ENCODE assay signal across 8 cellular contexts in the genomic region with DNA sequence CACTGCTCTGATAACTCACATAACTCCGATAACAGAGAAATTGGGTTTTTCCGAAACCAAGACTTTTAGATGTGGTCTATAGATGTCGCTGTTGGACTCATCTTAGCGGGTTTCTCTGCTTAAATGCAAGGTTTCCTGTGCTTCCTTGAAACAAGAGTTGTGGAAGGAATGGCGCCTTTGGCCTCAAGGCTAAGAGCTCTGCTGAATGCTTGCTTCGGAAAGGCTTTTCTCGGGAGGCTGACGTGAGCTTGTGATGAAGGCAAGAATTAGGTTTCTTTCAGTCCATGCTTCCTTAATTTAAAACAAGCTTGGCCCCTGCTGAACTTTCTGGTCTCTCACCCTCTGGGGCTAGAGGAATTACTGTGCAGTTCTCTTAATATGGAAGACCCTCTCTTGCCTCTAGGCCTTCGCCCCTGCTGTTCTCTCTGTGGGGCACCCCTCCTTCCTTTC.
DNase-seq lines count a peak whose midpoint lies in the region; ATAC-seq and TF ChIP-seq lines count a peak whose summit lies in the region.

No MANE protein-coding gene starts in this region.

- H3K27ac ChIP-seq in DND-41 (ENCODE audit: low read length) (no peak overlapping the region), HEK293 (ENCODE audit: extremely low read depth, low read depth, low read length) (no peak overlapping the region), adrenal gland (no peak overlapping the region), hepatocyte (no peak overlapping the region)

- H3K4me3 ChIP-seq in DND-41 (ENCODE audit: low read depth in 1 of 2, low read length in 2 of 2), result no peak overlapping the region
- H3K4me3 ChIP-seq in HEK293 (ENCODE audit: low read depth, low read length), result no peak overlapping the region
- H3K4me3 ChIP-seq in adrenal gland, result no peak overlapping the region
- H3K4me3 ChIP-seq in hepatocyte, result no peak overlapping the region

- DNase-seq in DND-41 (peak; percentile 7), NCI-H2171 treated with DMSO at 0.1 percent for 48 hours (lab: John Stamatoyannopoulos, UW) (peak; percentile 75), adrenal gland (peak in 6 of 7 donors; percentile 27 to 50 (median 33)), hepatocyte (ENCODE audit: low spot score) (peak; percentile 88)
- no peak for DNase-seq in stimulated activated naive B cell treated with anti-CD40 and anti-IgM and Interleukin-4, amounts not matched to agents 10 μg/mL and 1 μg/mL and 100 μg/mL, for 72 hours
- DNase-seq in activated CD8-positive, alpha-beta memory T cell treated with anti-CD3 and anti-CD28 coated beads, Interleukin-2, amount 10 ng/mL, durations not matched to agents 7 days and 5 days, result no peak
- DNase-seq in stimulated activated CD8-positive, alpha-beta memory T cell treated with anti-CD3 and anti-CD28 coated beads, Interleukin-4, amount 100 ng/mL, for 48 hours, result no peak

- CTCF ChIA-PET in HEK293 (lab: Yijun Ruan, JAX), result interaction anchor here (0.5 to 5.0 kb wide), 115 partner anchors 9 to 983 kb away, joined by 3 to 66 read pairs (median 4); a partner anchor contains a TSS
- CTCF ChIA-PET in activated CD8-positive, alpha-beta memory T cell treated with anti-CD3 and anti-CD28 coated beads, Interleukin-2, amount 10 ng/mL, durations not matched to agents 7 days and 5 days (lab: Charles Lee), result interaction anchor here (0.6 to 2.9 kb wide), 15 partner anchors 11 to 626 kb away, joined by 3 to 20 read pairs (median 4); no protein-coding TSS in a partner anchor

- H3K9ac ChIP-seq in DND-41 (ENCODE audit: low read depth, low read length), result no peak overlapping the region

- no peaks in the 10 kb centered on the region for H3K9me2 ChIP-seq in hepatocyte (replicated peaks; ENCODE audit: insufficient read depth)

- H3K4me3 Mint-ChIP-seq in stimulated activated naive B cell treated with anti-CD40 and anti-IgM and Interleukin-4, amounts not matched to agents 10 μg/mL and 1 μg/mL and 100 μg/mL, for 72 hours, result no peak overlapping the region
- no peak overlapping the region for H3K4me3 Mint-ChIP-seq in activated CD8-positive, alpha-beta memory T cell treated with anti-CD3 and anti-CD28 coated beads, Interleukin-2, amount 10 ng/mL, durations not matched to agents 7 days and 5 days

- intact Hi-C loops in adrenal gland (cut with DNase I), result loop anchor here in 1 of 2 donors (5.0 kb wide), 2 partner anchors 351 to 626 kb away; no protein-coding TSS in a partner anchor

- no peaks in the 10 kb centered on the region for H3K36me3 Mint-ChIP-seq in stimulated activated naive B cell treated with anti-CD40 and anti-IgM and Interleukin-4, amounts not matched to agents 10 μg/mL and 1 μg/mL and 100 μg/mL, for 72 hours
- H3K36me3 Mint-ChIP-seq in activated CD8-positive, alpha-beta memory T cell treated with anti-CD3 and anti-CD28 coated beads, Interleukin-2, amount 10 ng/mL, durations not matched to agents 7 days and 5 days, result no peaks in the 10 kb centered on the region

- no peaks in the 10 kb centered on the region for H3K4me1 Mint-ChIP-seq in stimulated activated naive B cell treated with anti-CD40 and anti-IgM and Interleukin-4, amounts not matched to agents 10 μg/mL and 1 μg/mL and 100 μg/mL, for 72 hours
- no peaks in the 10 kb centered on the region for H3K4me1 Mint-ChIP-seq in activated CD8-positive, alpha-beta memory T cell treated with anti-CD3 and anti-CD28 coated beads, Interleukin-2, amount 10 ng/mL, durations not matched to agents 7 days and 5 days

- H3K27ac Mint-ChIP-seq in stimulated activated naive B cell treated with anti-CD40 and anti-IgM and Interleukin-4, amounts not matched to agents 10 μg/mL and 1 μg/mL and 100 μg/mL, for 72 hours, result no peak overlapping the region
- no peak overlapping the region for H3K27ac Mint-ChIP-seq in activated CD8-positive, alpha-beta memory T cell treated with anti-CD3 and anti-CD28 coated beads, Interleukin-2, amount 10 ng/mL, durations not matched to agents 7 days and 5 days

- WGBS in adrenal gland, 4 donors, result 8 to 16% (median 12%) methylated on average over 9 of the region's 9 CpGs
- 11% methylated on average over 9 of the region's 9 CpGs for WGBS in hepatocyte (ENCODE audit: low lambda C conversion rate, missing lambda C conversion rate)

- TF ChIP-seq POLR2A in adrenal gland (IDR thresholded peaks at IDR 0.05), result no peak

- H3K79me2 ChIP-seq in DND-41 (ENCODE audit: insufficient read depth, low read length), result no peaks in the 10 kb centered on the region
- H3K79me2 ChIP-seq in hepatocyte, result no peaks in the 10 kb centered on the region

- H3K9me3 ChIP-seq in DND-41 (ENCODE audit: insufficient read depth, low read length, severe bottlenecking) (no peaks in the 10 kb centered on the region), HEK293 (ENCODE audit: control insufficient read depth, insufficient read depth, low read depth, low read length) (no peaks in the 10 kb centered on the region), adrenal gland (replicated peaks in 1 of 3) (no peaks in the 10 kb centered on the region), hepatocyte (ENCODE audit: low read depth) (no peaks in the 10 kb centered on the region)

- H3K4me1 ChIP-seq in DND-41 (ENCODE audit: insufficient read depth, low read length) (no peaks in the 10 kb centered on the region), HEK293 (ENCODE audit: control insufficient read depth, insufficient read depth, low read length) (no peaks in the 10 kb centered on the region), adrenal gland (replicated peaks in 1 of 2) (peaks cover 0 to 4% of the 10 kb centered on the region in 2 donors), hepatocyte (ENCODE audit: insufficient read depth) (no peaks in the 10 kb centered on the region)

- ATAC-seq in DND-41 (ENCODE audit: insufficient read depth, low read depth), result peak; percentile 48; the same call in 1 of the 3 replicates
- ATAC-seq in stimulated activated naive B cell treated with anti-CD40 and anti-IgM and Interleukin-4, amounts not matched to agents 10 μg/mL and 1 μg/mL and 100 μg/mL, for 72 hours (replicated peaks), result peak; percentile 23 to 39
- ATAC-seq in activated CD8-positive, alpha-beta memory T cell treated with anti-CD3 and anti-CD28 coated beads, Interleukin-2, amount 10 ng/mL, durations not matched to agents 7 days and 5 days, result no peak

- H3K9me3 Mint-ChIP-seq in stimulated activated naive B cell treated with anti-CD40 and anti-IgM and Interleukin-4, amounts not matched to agents 10 μg/mL and 1 μg/mL and 100 μg/mL, for 72 hours, result peaks cover 0 to 3% of the 10 kb centered on the region in 2 donors
- H3K9me3 Mint-ChIP-seq in activated CD8-positive, alpha-beta memory T cell treated with anti-CD3 and anti-CD28 coated beads, Interleukin-2, amount 10 ng/mL, durations not matched to agents 7 days and 5 days (ENCODE audit: low read depth), result no peaks in the 10 kb centered on the region

- H2AFZ ChIP-seq in DND-41 (ENCODE audit: low read depth, low read length), result peak overlapping the region; percentile 34; the same call in 1 of the 2 replicates
- H2AFZ ChIP-seq in hepatocyte, result peak overlapping the region; percentile 23

- H3K4me2 ChIP-seq in DND-41 (ENCODE audit: insufficient read depth, low read length) (no peak overlapping the region), hepatocyte (no peak overlapping the region)

- peak; percentile 73 for TF ChIP-seq CTCF in DND-41 (IDR thresholded peaks at IDR 0.05; ENCODE audit: borderline replicate concordance, extremely low read depth, low read length, poor library complexity, severe bottlenecking)
- TF ChIP-seq CTCF in HEK293 (tag by site-specific recombination; IDR thresholded peaks at IDR 0.05), result peak; percentile 87
- TF ChIP-seq CTCF in adrenal gland (IDR thresholded peaks at IDR 0.05), result peak; percentile 49 to 74 (median 66)
- TF ChIP-seq CTCF in hepatocyte (IDR thresholded peaks at IDR 0.05; ENCODE audit: poor library complexity), result peak; percentile 85

- H3K27me3 ChIP-seq in DND-41 (ENCODE audit: insufficient read depth, low read length, poor library complexity) (peaks cover 3% of the 10 kb centered on the region), adrenal gland (no peaks in the 10 kb centered on the region), hepatocyte (no peaks in the 10 kb centered on the region)

- H3K36me3 ChIP-seq in DND-41 (ENCODE audit: insufficient read depth, low read length) (no peaks in the 10 kb centered on the region), HEK293 (ENCODE audit: control insufficient read depth in 2 of 2, insufficient read depth in 1 of 2, low read length in 2 of 2) (no peaks in the 10 kb centered on the region), adrenal gland (replicated peaks in 1 of 2) (no peaks in the 10 kb centered on the region), hepatocyte (replicated peaks; ENCODE audit: insufficient read depth, low read depth) (no peaks in the 10 kb centered on the region)

- H4K20me1 ChIP-seq in DND-41 (ENCODE audit: insufficient read depth, low read length) (no peaks in the 10 kb centered on the region), hepatocyte (ENCODE audit: insufficient read depth, poor library complexity, severe bottlenecking) (no peaks in the 10 kb centered on the region)

- H3K27me3 Mint-ChIP-seq in stimulated activated naive B cell treated with anti-CD40 and anti-IgM and Interleukin-4, amounts not matched to agents 10 μg/mL and 1 μg/mL and 100 μg/mL, for 72 hours, result peaks cover 9 to 15% of the 10 kb centered on the region in 2 donors
- H3K27me3 Mint-ChIP-seq in activated CD8-positive, alpha-beta memory T cell treated with anti-CD3 and anti-CD28 coated beads, Interleukin-2, amount 10 ng/mL, durations not matched to agents 7 days and 5 days, result peaks cover 19% of the 10 kb centered on the region

- POLR2A ChIA-PET in HEK293 (lab: Yijun Ruan, JAX), result interaction anchor here (1.0 kb wide), 1 partner anchor 173 kb away, joined by 5 read pairs; a partner anchor contains a TSS

Comparison
In these comparisons a context has a peak if more than half of its experiments do, and no peak if none do; other contexts are left out.
1. DNase-seq: peak in DND-41 (single experiment), NCI-H2171 treated with DMSO at 0.1 percent for 48 hours (single experiment), adrenal gland (6 of 7) and hepatocyte (single experiment); none in stimulated activated naive B cell treated with anti-CD40 and anti-IgM and Interleukin-4, amounts not matched to agents 10 μg/mL and 1 μg/mL and 100 μg/mL, for 72 hours (single experiment), activated CD8-positive, alpha-beta memory T cell treated with anti-CD3 and anti-CD28 coated beads, Interleukin-2, amount 10 ng/mL, durations not matched to agents 7 days and 5 days (single experiment) and stimulated activated CD8-positive, alpha-beta memory T cell treated with anti-CD3 and anti-CD28 coated beads, Interleukin-4, amount 100 ng/mL, for 48 hours (single experiment).
2. Peak in every context shown above with its lines, with median percentiles within 50 percentile points of each other: CTCF ChIP-seq.